ENCODE assay signal across 11 cellular contexts in the genomic region with DNA sequence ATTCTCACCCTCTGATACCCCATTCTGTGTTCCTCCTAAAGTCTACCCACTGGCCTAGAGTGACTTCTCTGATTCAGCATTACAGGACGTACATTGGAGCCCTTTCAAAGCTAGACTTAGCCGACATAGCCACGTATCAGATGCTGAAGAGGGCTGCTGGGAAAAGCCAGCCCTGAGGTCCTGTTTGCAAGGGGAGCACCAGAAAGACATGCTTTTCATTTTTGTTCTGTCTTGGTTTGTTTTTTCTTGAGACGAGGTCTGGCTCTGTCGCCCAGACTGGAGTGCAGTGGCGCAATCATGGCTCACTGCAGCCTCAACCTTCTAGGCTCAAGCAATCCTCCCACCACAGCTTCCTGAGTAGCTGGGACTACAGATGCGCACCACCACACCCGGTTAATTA. TPM values are rescaled to one million over a fixed set of nuclear protein-coding genes. Genes with fewer than 3 reads are reported as not detected.
DNase-seq lines count a peak whose midpoint lies in the region; ATAC-seq, FAIRE-seq and TF ChIP-seq lines count a peak whose summit lies in the region.
"Had no signal": no experiment of that assay in that cellular context is flagged by ENCODE, and none has a peak within 500 bp of the region (broad histone marks: within the 10 kb centered on the region; RNA-seq: fewer than 3 reads in every experiment).

No MANE protein-coding gene starts in this region.

- H3K36me3 ChIP-seq in SK-N-MC (ENCODE audit: insufficient read depth, low read length) (no peaks in the 10 kb centered on the region), spleen (no peaks in the 10 kb centered on the region)
- H3K36me3 ChIP-seq in effector memory CD4-positive, alpha-beta T cell (ENCODE audit: control insufficient read depth, insufficient read depth, low read length) = no peaks in the 10 kb centered on the region

- TF ChIP-seq CTCF in spleen (IDR thresholded peaks at IDR 0.05 in 8 of 11, conservative IDR thresholded peaks at IDR 0.05 in 3 of 11) = no peak

- 18 to 31% (median 26%) methylated on average over 8 of the region's 8 CpGs for WGBS in spleen, 5 donors

- no peak overlapping the region for H3K9ac ChIP-seq in SK-N-MC (ENCODE audit: insufficient read length)

- 0 out of 2 replicates have a peak overlapping the region, but pooled peaks have one; percentile 50 for H3K27ac ChIP-seq in SK-N-MC
- H3K27ac ChIP-seq in effector memory CD4-positive, alpha-beta T cell (ENCODE audit: insufficient read depth, low read length, poor library complexity, severe bottlenecking) = peak overlapping the region; percentile 55
- H3K27ac ChIP-seq in spleen = peak overlapping the region in 6 of 8 donors; percentile 33 to 88 (median 80)

- intact Hi-C loops in spleen (cut with DNase I; ENCODE audit: low total_unique reads) = no loop called here

- DNase-seq in NK-92 treated with Interleukin-12 subunit alpha and Interleukin-12 subunit beta, amount 100 ng/mL, for 24 hours (lab: John Stamatoyannopoulos, UW) = peak; percentile 68
- no peak for DNase-seq in NK-92 (lab: John Stamatoyannopoulos, UW; ENCODE audit: unreplicated experiment)
- DNase-seq in SK-N-MC (ENCODE audit: low read depth, low spot score) = no peak
- DNase-seq in effector memory CD4-positive, alpha-beta T cell = peak; percentile 27 to 34 (median 28)
- DNase-seq in spleen = peak; percentile 75
- no peak for DNase-seq in GM19239 (ENCODE audit: insufficient read length, low spot score)
- no peak for DNase-seq in DMS79 treated with DMSO at 0.1 percent for 48 hours (lab: John Stamatoyannopoulos, UW)
- DNase-seq: activated CD4-positive, CD25-positive, alpha-beta regulatory T cell; head of caudate nucleus had no signal

- H3K4me3 ChIP-seq in SK-N-MC (no peak overlapping the region), spleen (peak overlapping the region in 1 of 8 donors; percentile 38)
- no peak overlapping the region for H3K4me3 ChIP-seq in effector memory CD4-positive, alpha-beta T cell (ENCODE audit: insufficient read depth, low read depth, low read length, poor library complexity, severe bottlenecking)

- FAIRE-seq in GM19239 (lab: Jason Lieb, UNC) = no peak
- FAIRE-seq: A204.1 had no signal

- peaks cover 37% of the 10 kb centered on the region for H3K4me1 ChIP-seq in effector memory CD4-positive, alpha-beta T cell (ENCODE audit: control insufficient read depth, insufficient read depth, low read length, poor library complexity, severe bottlenecking)
- peaks cover 26 to 71% (median 55%) of the 10 kb centered on the region in 6 donors for H3K4me1 ChIP-seq in spleen

- no peak for TF ChIP-seq POLR2A in spleen (IDR thresholded peaks at IDR 0.05)

- H3K27me3 ChIP-seq in effector memory CD4-positive, alpha-beta T cell (replicated peaks; ENCODE audit: control insufficient read depth, insufficient read depth, low read length, poor library complexity, severe bottlenecking) = no peaks in the 10 kb centered on the region
- H3K27me3 ChIP-seq in spleen (replicated peaks in 1 of 7) = no peaks in the 10 kb centered on the region

- H3K9me3 ChIP-seq in SK-N-MC (ENCODE audit: low read depth, low read length) = no peaks in the 10 kb centered on the region
- H3K9me3 ChIP-seq in effector memory CD4-positive, alpha-beta T cell (ENCODE audit: control insufficient read depth, low read length) = no peaks in the 10 kb centered on the region
- no peaks in the 10 kb centered on the region for H3K9me3 ChIP-seq in spleen

- no peak for ATAC-seq in GM19351 (IDR thresholded peaks at IDR 0.05; ENCODE audit: unreplicated experiment)

RNA-seq across cellular contexts. Expression of a gene that starts 6.3 kb away (rescaled TPM):
- total RNA-seq in spleen = 10 to 100 TPM in 3 of 7 donors, 1 to 10 TPM in 4; 6.2 to 14.8 (median 9.4) TPM
- 1 to 10 TPM; 1.5 to 4.7 (median 1.7) TPM for polyA plus RNA-seq in spleen

RNA-seq across cellular contexts. Expression of a gene that starts 14.7 kb away (rescaled TPM):
- 100 to 1,000 TPM in 2 of 7 donors, 10 to 100 TPM in 5; 39.6 to 190 (median 55.5) TPM for total RNA-seq in spleen
- 100 to 1,000 TPM; 137 to 183 (median 164) TPM for polyA plus RNA-seq in spleen

RNA-seq across cellular contexts. Expression of a gene that starts 24.7 kb away (rescaled TPM):
- 10 to 100 TPM; 31.2 to 64.6 (median 36.6) TPM for total RNA-seq in spleen
- polyA plus RNA-seq in spleen = 10 to 100 TPM; 21.2 to 25.1 (median 21.7) TPM

Comparison
In these comparisons a context has a peak if more than half of its experiments do, and no peak if none do; other contexts are left out.
1. DNase-seq: peak in NK-92 treated with Interleukin-12 subunit alpha and Interleukin-12 subunit beta, amount 100 ng/mL, for 24 hours (single experiment), effector memory CD4-positive, alpha-beta T cell (3 of 3) and spleen (single experiment); none in NK-92 (single experiment), SK-N-MC (single experiment), GM19239 (single experiment) and DMS79 treated with DMSO at 0.1 percent for 48 hours (single experiment).
2. Peak in every context shown above with its lines, with median percentiles within 50 percentile points of each other: H3K27ac ChIP-seq.